ENCODE assay signal across 9 cellular contexts in the genomic region with DNA sequence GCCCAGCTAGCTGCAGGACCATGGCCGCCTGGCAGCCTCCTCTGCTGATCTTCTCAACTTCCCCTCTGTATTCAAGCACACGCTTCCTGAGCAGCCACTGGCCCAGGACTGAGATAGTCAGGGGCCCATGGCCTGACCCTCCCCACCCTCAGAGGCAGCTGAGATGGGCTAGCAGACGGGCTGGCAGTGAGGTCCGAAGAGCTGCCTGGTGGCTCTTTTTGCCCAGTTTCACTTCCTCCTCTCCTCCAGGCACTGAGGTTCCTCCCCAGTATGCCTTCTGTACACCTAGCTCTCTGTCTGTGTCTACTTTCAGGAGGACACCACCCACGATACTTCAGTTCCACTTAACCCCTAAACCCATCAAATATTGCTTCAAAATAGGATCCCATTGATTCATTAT.
DNase-seq lines count a peak whose midpoint lies in the region; ATAC-seq and TF ChIP-seq lines count a peak whose summit lies in the region.
"Had no signal": no experiment of that assay in that cellular context is flagged by ENCODE, and none has a peak within 500 bp of the region (broad histone marks: within the 10 kb centered on the region; RNA-seq: fewer than 3 reads in every experiment).

No MANE protein-coding gene starts in this region.

- no peak overlapping the region for H3K4me3 Mint-ChIP-seq in activated B cell treated with CpG ODN at 0.5 μM for 24 hours
- no peak overlapping the region for H3K4me3 Mint-ChIP-seq in CD4-positive, alpha-beta T cell
- H3K4me3 Mint-ChIP-seq: H9 had no signal

- H3K4me1 Mint-ChIP-seq in activated B cell treated with CpG ODN at 0.5 μM for 24 hours = peaks cover 26% of the 10 kb centered on the region
- no peaks in the 10 kb centered on the region for H3K4me1 Mint-ChIP-seq in CD4-positive, alpha-beta T cell (ENCODE audit: low read depth)

- H3K27ac Mint-ChIP-seq in activated B cell treated with CpG ODN at 0.5 μM for 24 hours = no peak overlapping the region
- no peak overlapping the region for H3K27ac Mint-ChIP-seq in CD4-positive, alpha-beta T cell
- H3K27ac Mint-ChIP-seq: H9 had no signal

- H3K27ac ChIP-seq in CD4-positive, alpha-beta T cell (ENCODE audit: low read depth, low read length) = no peak overlapping the region

- no peak for DNase-seq in activated B cell treated with CpG ODN at 0.5 μM for 24 hours
- DNase-seq in CD4-positive, alpha-beta T cell = no peak
- no peak for DNase-seq in NCI-H2171 treated with DMSO at 0.1 percent for 48 hours (lab: John Stamatoyannopoulos, UW)
- DNase-seq in NCI-H446 treated with DMSO at 0.1 percent for 48 hours (lab: John Stamatoyannopoulos, UW) = no peak
- DNase-seq in activated CD8-positive, alpha-beta memory T cell treated with anti-CD3 and anti-CD28 coated beads, Interleukin-2, amount 50 U/mL, for 4 hours = no peak
- DNase-seq: H9 had no signal

- ATAC-seq in GM18508 (IDR thresholded peaks at IDR 0.05; ENCODE audit: insufficient read depth, unreplicated experiment) (peak; percentile 96), GM21390 (IDR thresholded peaks at IDR 0.05; ENCODE audit: unreplicated experiment) (peak; percentile 86), HG03159 (IDR thresholded peaks at IDR 0.05; ENCODE audit: unreplicated experiment) (peak; percentile 90), activated B cell treated with CpG ODN at 0.5 μM for 24 hours (ENCODE audit: low read depth) (peak; percentile 77)
- ATAC-seq in CD4-positive, alpha-beta T cell (ENCODE audit: poor library complexity) = no peak

- no peaks in the 10 kb centered on the region for H3K27me3 ChIP-seq in CD4-positive, alpha-beta T cell (ENCODE audit: control insufficient read depth, insufficient read depth, low read length)

- peaks cover 2% of the 10 kb centered on the region for H3K27me3 Mint-ChIP-seq in activated B cell treated with CpG ODN at 0.5 μM for 24 hours
- H3K27me3 Mint-ChIP-seq in CD4-positive, alpha-beta T cell = no peaks in the 10 kb centered on the region

- no peaks in the 10 kb centered on the region for H3K9me3 Mint-ChIP-seq in activated B cell treated with CpG ODN at 0.5 μM for 24 hours
- H3K9me3 Mint-ChIP-seq in CD4-positive, alpha-beta T cell = no peaks in the 10 kb centered on the region
- H3K9me3 Mint-ChIP-seq: H9 had no signal

- no peaks in the 10 kb centered on the region for H3K36me3 Mint-ChIP-seq in activated B cell treated with CpG ODN at 0.5 μM for 24 hours (ENCODE audit: low read depth)
- no peaks in the 10 kb centered on the region for H3K36me3 Mint-ChIP-seq in CD4-positive, alpha-beta T cell (ENCODE audit: low read depth)

- H3K9me3 ChIP-seq in CD4-positive, alpha-beta T cell (ENCODE audit: control insufficient read depth, low read length) = no peaks in the 10 kb centered on the region

- no peak for TF ChIP-seq CTCF in activated B cell treated with CpG ODN at 0.5 μM for 24 hours (IDR thresholded peaks at IDR 0.05)
- TF ChIP-seq CTCF in CD4-positive, alpha-beta T cell (IDR thresholded peaks at IDR 0.05) = no peak

- CTCF ChIA-PET in activated B cell treated with CpG ODN at 0.5 μM for 24 hours (lab: Charles Lee) = no interaction called here
- CTCF ChIA-PET in CD4-positive, alpha-beta T cell (lab: Charles Lee) = no interaction called here

- intact Hi-C loops in activated B cell treated with CpG ODN at 0.5 μM for 24 hours (cut with micrococcal nuclease) = no loop called here
- intact Hi-C loops in CD4-positive, alpha-beta T cell (cut with DNase I, micrococcal nuclease) = no loop called here

- POLR2A ChIA-PET in activated B cell treated with CpG ODN at 0.5 μM for 24 hours (lab: Charles Lee) = interaction anchor here (0.6 kb wide), 1 partner anchor 535 kb away, joined by 3 read pairs; no protein-coding TSS in a partner anchor
- POLR2A ChIA-PET in CD4-positive, alpha-beta T cell (lab: Charles Lee) = no interaction called here
